28 cellular contexts compared by ENCODE assay signal in genomic region chr11:74984070-74984469, GRCh38.
"Had no signal": no experiment of that assay in that cellular context is flagged by ENCODE, and none has a peak within 500 bp of the region (broad histone marks: within the 10 kb centered on the region; RNA-seq: fewer than 3 reads in every experiment).

No MANE protein-coding gene starts in this region.

- H3K27me3 ChIP-seq: brain microvascular endothelial cell, esophagus muscularis mucosa, foreskin keratinocyte, gastrocnemius medialis, heart left ventricle had no signal

- H3K4me1 ChIP-seq: foreskin keratinocyte had no signal

- H3K4me3 ChIP-seq: coronary artery, esophagus muscularis mucosa, gastrocnemius medialis, heart left ventricle had no signal

- H3K9me3 ChIP-seq: esophagus muscularis mucosa, gastrocnemius medialis, heart left ventricle had no signal

- H3K27ac ChIP-seq: brain microvascular endothelial cell, coronary artery, esophagus muscularis mucosa, foreskin keratinocyte, heart left ventricle had no signal

- FAIRE-seq: astrocyte, bronchial epithelial cell had no signal

- DNase-seq: activated CD4-positive, alpha-beta memory T cell treated with anti-CD3 and anti-CD28 coated beads, Interleukin-2, amount 10 ng/mL, durations not matched to agents 7 days and 5 days; activated CD4-positive, alpha-beta T cell treated with anti-CD3 and anti-CD28 coated beads for 4 hours; activated CD4-positive, alpha-beta T cell treated with anti-CD3 and anti-CD28 coated beads, Interleukin-2, amount 10 ng/mL, durations not matched to agents 7 days and 5 days; activated CD4-positive, alpha-beta T cell treated with anti-CD3 and anti-CD28 coated beads, Interleukin-2, amount 50 U/mL, for 4 hours; activated CD4-positive, CD25-positive, alpha-beta regulatory T cell; activated CD4-positive, CD25-positive, alpha-beta regulatory T cell treated with anti-CD3 and anti-CD28 coated beads, Interleukin-2, amount 50 U/mL, for 72 hours; activated CD8-positive, alpha-beta memory T cell treated with anti-CD3 and anti-CD28 coated beads for 24 hours; activated effector memory CD4-positive, alpha-beta T cell treated with Interleukin-2 at 50 U/mL for 16 hours; activated gamma-delta T cell treated with Interleukin-2 at 50 U/mL for 16 hours; activated naive CD4-positive, alpha-beta T cell treated with anti-CD3 and anti-CD28 coated beads, Interleukin-2, amount 50 U/mL, for 16 hours; activated naive CD4-positive, alpha-beta T cell treated with Interleukin-2 at 50 U/mL for 16 hours; activated T-cell treated with anti-CD3 and anti-CD28 coated beads, Interleukin-2, amount 50 U/mL, for 4 hours; amniotic stem cell; anterior cingulate cortex; brain microvascular endothelial cell; effector CD4-positive, alpha-beta T cell; effector memory CD8-positive, alpha-beta T cell; erythroblast; foreskin keratinocyte; gastrocnemius medialis; glutamatergic neuron; heart left ventricle; T-helper 17 cell; T1000 had no signal
